In the genomic region with DNA sequence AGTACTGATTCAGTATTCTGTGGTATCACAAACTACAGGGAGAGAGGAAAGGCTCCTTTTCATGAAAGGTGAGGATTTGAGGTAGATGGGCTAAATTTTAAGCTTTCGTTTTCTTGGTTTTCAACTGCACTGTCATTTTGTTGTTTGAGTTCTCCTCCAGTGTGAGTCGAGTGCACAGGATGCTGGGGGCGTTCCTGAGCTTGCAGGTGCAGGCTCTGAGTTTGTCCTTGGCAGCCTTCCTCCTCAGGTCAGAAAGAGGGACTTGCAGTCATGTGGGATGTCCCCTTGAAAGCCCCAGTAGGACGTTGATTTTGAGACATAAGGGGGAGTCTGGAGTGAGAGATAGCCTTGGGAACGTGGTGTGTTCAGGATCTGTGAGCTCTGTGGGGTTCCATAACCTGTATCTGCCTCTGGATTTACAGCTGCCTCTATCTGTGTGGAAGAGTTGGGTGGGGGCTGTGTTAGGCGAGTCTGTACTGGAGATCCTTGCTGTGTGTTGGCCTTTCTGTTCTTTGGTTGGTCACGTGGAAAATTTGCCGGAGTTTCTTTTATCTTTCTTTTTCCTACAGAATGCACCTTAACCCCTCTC, we compare ENCODE assay signal across 1 cellular context.
A peak's percentile ranks its signal among the peaks of the same experiment; 100 is the strongest.
TF ChIP-seq lines count a peak whose summit lies in the region.

No MANE protein-coding gene starts in this region.

TF ChIP-seq in K562, 482 proteins besides CTCF, POLR2A, EP300 and RAD21:
- TF ChIP-seq, protein P1, sequence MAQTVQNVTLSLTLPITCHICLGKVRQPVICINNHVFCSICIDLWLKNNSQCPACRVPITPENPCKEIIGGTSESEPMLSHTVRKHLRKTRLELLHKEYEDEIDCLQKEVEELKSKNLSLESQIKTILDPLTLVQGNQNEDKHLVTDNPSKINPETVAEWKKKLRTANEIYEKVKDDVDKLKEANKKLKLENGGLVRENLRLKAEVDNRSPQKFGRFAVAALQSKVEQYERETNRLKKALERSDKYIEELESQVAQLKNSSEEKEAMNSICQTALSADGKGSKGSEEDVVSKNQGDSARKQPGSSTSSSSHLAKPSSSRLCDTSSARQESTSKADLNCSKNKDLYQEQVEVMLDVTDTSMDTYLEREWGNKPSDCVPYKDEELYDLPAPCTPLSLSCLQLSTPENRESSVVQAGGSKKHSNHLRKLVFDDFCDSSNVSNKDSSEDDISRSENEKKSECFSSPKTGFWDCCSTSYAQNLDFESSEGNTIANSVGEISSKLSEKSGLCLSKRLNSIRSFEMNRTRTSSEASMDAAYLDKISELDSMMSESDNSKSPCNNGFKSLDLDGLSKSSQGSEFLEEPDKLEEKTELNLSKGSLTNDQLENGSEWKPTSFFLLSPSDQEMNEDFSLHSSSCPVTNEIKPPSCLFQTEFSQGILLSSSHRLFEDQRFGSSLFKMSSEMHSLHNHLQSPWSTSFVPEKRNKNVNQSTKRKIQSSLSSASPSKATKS (CRISPR knock-in tag; IDR thresholded peaks at IDR 0.05): no peak
- TF ChIP-seq PHF21A (IDR thresholded peaks at IDR 0.05; ENCODE audit: borderline replicate concordance, low read depth): no peak
- TF ChIP-seq STAG1 (CRISPR knock-in tag; IDR thresholded peaks at IDR 0.05; ENCODE audit: borderline replicate concordance): no peak
- TF ChIP-seq ZFP1 (CRISPR knock-in tag; IDR thresholded peaks at IDR 0.05): no peak
- no peak for TF ChIP-seq KLF1 (tag; IDR thresholded peaks at IDR 0.05)
- TF ChIP-seq, protein P2, sequence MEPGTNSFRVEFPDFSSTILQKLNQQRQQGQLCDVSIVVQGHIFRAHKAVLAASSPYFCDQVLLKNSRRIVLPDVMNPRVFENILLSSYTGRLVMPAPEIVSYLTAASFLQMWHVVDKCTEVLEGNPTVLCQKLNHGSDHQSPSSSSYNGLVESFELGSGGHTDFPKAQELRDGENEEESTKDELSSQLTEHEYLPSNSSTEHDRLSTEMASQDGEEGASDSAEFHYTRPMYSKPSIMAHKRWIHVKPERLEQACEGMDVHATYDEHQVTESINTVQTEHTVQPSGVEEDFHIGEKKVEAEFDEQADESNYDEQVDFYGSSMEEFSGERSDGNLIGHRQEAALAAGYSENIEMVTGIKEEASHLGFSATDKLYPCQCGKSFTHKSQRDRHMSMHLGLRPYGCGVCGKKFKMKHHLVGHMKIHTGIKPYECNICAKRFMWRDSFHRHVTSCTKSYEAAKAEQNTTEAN (CRISPR knock-in tag; IDR thresholded peaks at IDR 0.05): no peak
- TF ChIP-seq, protein P3, sequence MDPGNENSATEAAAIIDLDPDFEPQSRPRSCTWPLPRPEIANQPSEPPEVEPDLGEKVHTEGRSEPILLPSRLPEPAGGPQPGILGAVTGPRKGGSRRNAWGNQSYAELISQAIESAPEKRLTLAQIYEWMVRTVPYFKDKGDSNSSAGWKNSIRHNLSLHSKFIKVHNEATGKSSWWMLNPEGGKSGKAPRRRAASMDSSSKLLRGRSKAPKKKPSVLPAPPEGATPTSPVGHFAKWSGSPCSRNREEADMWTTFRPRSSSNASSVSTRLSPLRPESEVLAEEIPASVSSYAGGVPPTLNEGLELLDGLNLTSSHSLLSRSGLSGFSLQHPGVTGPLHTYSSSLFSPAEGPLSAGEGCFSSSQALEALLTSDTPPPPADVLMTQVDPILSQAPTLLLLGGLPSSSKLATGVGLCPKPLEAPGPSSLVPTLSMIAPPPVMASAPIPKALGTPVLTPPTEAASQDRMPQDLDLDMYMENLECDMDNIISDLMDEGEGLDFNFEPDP (CRISPR knock-in tag; IDR thresholded peaks at IDR 0.05): no peak
- TF ChIP-seq ATF7 (IDR thresholded peaks at IDR 0.05): no peak
- peak; percentile 69 for TF ChIP-seq CBFA2T3 (IDR thresholded peaks at IDR 0.05)
- no peak for TF ChIP-seq ZSCAN32 (CRISPR knock-in tag; IDR thresholded peaks at IDR 0.05)
- TF ChIP-seq ZNF785 (CRISPR knock-in tag; IDR thresholded peaks at IDR 0.05): no peak
- no peak for TF ChIP-seq ZNF175 (CRISPR knock-in tag; IDR thresholded peaks at IDR 0.05; ENCODE audit: low read depth)
- TF ChIP-seq MEIS2 (IDR thresholded peaks at IDR 0.05; ENCODE audit: partially characterized antibody): no peak
- 0 out of 4 replicates have a peak, but pooled peaks of 1 of the 2 experiments have one; percentile 14 for TF ChIP-seq KDM1A (IDR thresholded peaks at IDR 0.05)
- TF ChIP-seq ZFPM2 (CRISPR knock-in tag; IDR thresholded peaks at IDR 0.05): no peak
- TF ChIP-seq ZNF239 (CRISPR knock-in tag; IDR thresholded peaks at IDR 0.05): no peak
- peak; percentile 52 for TF ChIP-seq CBFA2T2 (conservative IDR thresholded peaks at IDR 0.05)
- no peak for TF ChIP-seq ZNF764 (CRISPR knock-in tag; IDR thresholded peaks at IDR 0.05; ENCODE audit: low read depth)
- TF ChIP-seq MTA3 (IDR thresholded peaks at IDR 0.05; ENCODE audit: borderline replicate concordance): no peak
